Comparison of ENCODE assay signal across 8 cellular contexts in genomic region chr20:5065489-5066383, GRCh38. TPM values are rescaled to one million over a fixed set of nuclear protein-coding genes. Genes with fewer than 3 reads are reported as not detected.
DNase-seq lines count a peak whose midpoint lies in the region; ATAC-seq lines count a peak whose summit lies in the region.

No MANE protein-coding gene starts in this region.

- DNase-seq in HT-29 (ENCODE audit: low spot score) (peak; percentile 72), astrocyte of the hippocampus (ENCODE audit: low read depth, low spot score) (peak; percentile 93), kidney tubule cell (ENCODE audit: low spot score) (peak; percentile 97), activated gamma-delta T cell treated with Interleukin-2 at 50 U/mL for 16 hours (no peak)

- no peaks in the 10 kb centered on the region for H3K27me3 ChIP-seq in ACC112 (ENCODE audit: insufficient read depth, low read length)

- ATAC-seq in HG03025 (IDR thresholded peaks at IDR 0.05; ENCODE audit: low FRiP score, unreplicated experiment) (no peak), GM19324 (IDR thresholded peaks at IDR 0.05; ENCODE audit: low FRiP score, unreplicated experiment) (no peak), HG03378 (IDR thresholded peaks at IDR 0.05; ENCODE audit: unreplicated experiment) (no peak)

- no peaks in the 10 kb centered on the region for H3K36me3 ChIP-seq in ACC112 (ENCODE audit: insufficient read depth, low read length)

- H2AFZ ChIP-seq in ACC112 (ENCODE audit: low read length, unreplicated experiment) = no peak overlapping the region

- H3K27ac ChIP-seq in ACC112 (ENCODE audit: low read depth, low read length) = peak overlapping the region; percentile 98

- H3K4me3 ChIP-seq in ACC112 (ENCODE audit: low read depth, low read length) = peak overlapping the region; percentile 25; the same call in 1 of the 2 replicates

- H3K79me2 ChIP-seq in ACC112 (ENCODE audit: control insufficient read depth, insufficient read depth, low read length, unreplicated experiment) = no peaks in the 10 kb centered on the region

- H3K4me1 ChIP-seq in ACC112 (ENCODE audit: control insufficient read depth, insufficient read depth, low read length, unreplicated experiment) = peaks cover 23% of the 10 kb centered on the region

RNA-seq across cellular contexts. Expression of gene TMEM230, which starts 47.1 kb away (rescaled TPM):
- total RNA-seq in HT-29 (2014; rRNA removed; shearing (Covaris generic)) = 90.2 and 93.2 TPM in 2 replicates

RNA-seq across cellular contexts. Expression of gene PCNA, which starts 54.0 kb away (rescaled TPM):
- 264 and 270 TPM in 2 replicates for total RNA-seq in HT-29 (2014; rRNA removed; shearing (Covaris generic))
